22 cellular contexts compared by ENCODE assay signal in the genomic region with DNA sequence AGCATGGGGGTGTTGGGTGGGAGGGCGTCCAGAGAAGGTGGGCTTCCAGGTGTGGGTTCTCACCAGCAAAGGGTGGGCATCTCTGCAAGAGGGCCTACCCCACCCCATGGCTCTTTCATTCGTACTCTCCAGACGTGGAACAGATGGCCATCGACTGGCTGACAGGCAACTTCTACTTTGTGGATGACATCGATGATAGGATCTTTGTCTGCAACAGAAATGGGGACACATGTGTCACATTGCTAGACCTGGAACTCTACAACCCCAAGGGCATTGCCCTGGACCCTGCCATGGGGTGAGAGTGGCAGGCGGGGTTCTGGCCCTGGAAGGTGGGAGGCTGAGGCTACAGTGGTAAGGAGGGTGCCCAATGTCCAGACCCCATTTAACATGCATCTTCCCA. TPM values are rescaled to one million over a fixed set of nuclear protein-coding genes. Genes with fewer than 3 reads are reported as not detected.
"Had no signal": no experiment of that assay in that cellular context is flagged by ENCODE, and none has a peak within 500 bp of the region (broad histone marks: within the 10 kb centered on the region; RNA-seq: fewer than 3 reads in every experiment).

No MANE protein-coding gene starts in this region.

- H3K4me3 ChIP-seq: gastrocnemius medialis, heart right ventricle, skin epidermis, testis had no signal

- H3K36me3 ChIP-seq: gastrocnemius medialis had no signal

- H3K4me3 Mint-ChIP-seq: activated CD4-positive, alpha-beta memory T cell treated with anti-CD3 and anti-CD28 coated beads, Interleukin-2, amount 10 ng/mL, durations not matched to agents 7 days and 5 days; activated T-cell treated with anti-CD3 and anti-CD28 coated beads, Interleukin-2, amount 50 U/mL, for 4 hours; brain; effector memory CD8-positive, alpha-beta T cell; memory B cell; natural killer cell treated with Interleukin-12 subunit alpha and Interleukin-12 subunit beta and Interleukin-15 and Interleukin-18, amount 100 ng/mL, for 72 hours; T-helper 17 cell; WTC11 had no signal

- DNase-seq: activated CD4-positive, alpha-beta memory T cell treated with anti-CD3 and anti-CD28 coated beads, Interleukin-2, amount 10 ng/mL, durations not matched to agents 7 days and 5 days; activated CD4-positive, alpha-beta T cell treated with anti-CD3 and anti-CD28 coated beads for 4 hours; activated effector memory CD4-positive, alpha-beta T cell treated with anti-CD3 and anti-CD28 coated beads, Interleukin-2, amount 50 U/mL, for 16 hours; activated T-cell treated with anti-CD3 and anti-CD28 coated beads, Interleukin-2, amount 50 U/mL, for 4 hours; amygdala; dermis blood vessel endothelial cell; effector memory CD8-positive, alpha-beta T cell; gastrocnemius medialis; posterior cingulate gyrus; retina; stimulated activated CD4-positive, alpha-beta T cell treated with anti-CD3 and anti-CD28 coated beads, Interleukin-4, amount 100 ng/mL, for 24 hours; stimulated activated naive CD4-positive, alpha-beta T cell; T-helper 17 cell; testis had no signal

- H3K27me3 Mint-ChIP-seq: activated CD4-positive, alpha-beta memory T cell treated with anti-CD3 and anti-CD28 coated beads, Interleukin-2, amount 10 ng/mL, durations not matched to agents 7 days and 5 days; brain had no signal

- H3K9me3 ChIP-seq: gastrocnemius medialis, heart right ventricle, testis had no signal

- H3K36me3 Mint-ChIP-seq: activated naive CD4-positive, alpha-beta T cell treated with anti-CD3 and anti-CD28 coated beads, Interleukin-2, amount 50 U/mL, for 72 hours; memory B cell; natural killer cell treated with Interleukin-12 subunit alpha and Interleukin-12 subunit beta and Interleukin-15 and Interleukin-18, amount 100 ng/mL, for 72 hours had no signal

- H3K27ac Mint-ChIP-seq: activated CD4-positive, alpha-beta memory T cell treated with anti-CD3 and anti-CD28 coated beads, Interleukin-2, amount 10 ng/mL, durations not matched to agents 7 days and 5 days; activated naive CD4-positive, alpha-beta T cell treated with anti-CD3 and anti-CD28 coated beads, Interleukin-2, amount 50 U/mL, for 72 hours; effector memory CD8-positive, alpha-beta T cell; memory B cell; natural killer cell treated with Interleukin-12 subunit alpha and Interleukin-12 subunit beta and Interleukin-15 and Interleukin-18, amount 100 ng/mL, for 72 hours; T-helper 17 cell; WTC11 had no signal

- H3K9me3 Mint-ChIP-seq: activated CD4-positive, alpha-beta memory T cell treated with anti-CD3 and anti-CD28 coated beads, Interleukin-2, amount 10 ng/mL, durations not matched to agents 7 days and 5 days; activated naive CD4-positive, alpha-beta T cell treated with anti-CD3 and anti-CD28 coated beads, Interleukin-2, amount 50 U/mL, for 72 hours; activated T-cell treated with anti-CD3 and anti-CD28 coated beads, Interleukin-2, amount 50 U/mL, for 4 hours; brain; effector memory CD8-positive, alpha-beta T cell; natural killer cell treated with Interleukin-12 subunit alpha and Interleukin-12 subunit beta and Interleukin-15 and Interleukin-18, amount 100 ng/mL, for 72 hours; WTC11 had no signal

- H3K27me3 ChIP-seq: gastrocnemius medialis, heart right ventricle, testis had no signal

- ATAC-seq: activated naive CD4-positive, alpha-beta T cell treated with anti-CD3 and anti-CD28 coated beads, Interleukin-2, amount 50 U/mL, for 72 hours; activated T-cell treated with anti-CD3 and anti-CD28 coated beads, Interleukin-2, amount 50 U/mL, for 4 hours; effector memory CD8-positive, alpha-beta T cell; gastrocnemius medialis; natural killer cell treated with Interleukin-12 subunit alpha and Interleukin-12 subunit beta and Interleukin-15 and Interleukin-18, amount 100 ng/mL, for 72 hours; T-helper 17 cell; WTC11 had no signal

RNA-seq across cellular contexts. Expression of a gene that starts 6.7 kb away (rescaled TPM):
- total RNA-seq: activated CD4-positive, alpha-beta memory T cell treated with anti-CD3 and anti-CD28 coated beads, Interleukin-2, amount 10 ng/mL, durations not matched to agents 7 days and 5 days; activated naive CD4-positive, alpha-beta T cell treated with anti-CD3 and anti-CD28 coated beads, Interleukin-2, amount 50 U/mL, for 72 hours; activated T-cell treated with anti-CD3 and anti-CD28 coated beads, Interleukin-2, amount 50 U/mL, for 4 hours; dermis blood vessel endothelial cell; gastrocnemius medialis; heart right ventricle; natural killer cell treated with Interleukin-12 subunit alpha and Interleukin-12 subunit beta and Interleukin-15 and Interleukin-18, amount 100 ng/mL, for 72 hours; T-helper 17 cell; testis; ureter; WTC11 had no signal
- polyA plus RNA-seq: heart right ventricle had no signal
